26 cellular contexts compared by ENCODE assay signal in the genomic region with DNA sequence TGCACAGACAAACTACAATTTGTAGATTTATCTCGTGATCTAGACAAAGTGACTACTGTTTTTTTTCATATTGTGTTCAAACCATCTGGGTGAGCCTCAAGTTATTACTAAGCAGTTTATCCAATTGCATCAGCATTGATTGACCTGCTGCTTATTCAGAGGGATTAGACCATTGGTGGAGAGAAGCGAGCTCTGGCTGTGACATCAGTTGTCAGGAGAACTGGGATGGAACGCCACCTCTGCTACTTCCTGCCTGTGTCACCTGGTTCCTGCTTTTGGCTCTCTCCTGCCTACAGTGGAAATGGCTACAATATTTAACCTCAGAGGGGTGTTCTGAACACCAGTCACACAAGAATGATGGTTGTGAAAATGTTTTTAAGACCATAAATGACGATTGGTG. TPM values are rescaled to one million over a fixed set of nuclear protein-coding genes. Genes with fewer than 3 reads are reported as not detected.
DNase-seq lines count a peak whose midpoint lies in the region; ATAC-seq and TF ChIP-seq lines count a peak whose summit lies in the region.
"Had no signal": no experiment of that assay in that cellular context is flagged by ENCODE, and none has a peak within 500 bp of the region (broad histone marks: within the 10 kb centered on the region; RNA-seq: fewer than 3 reads in every experiment).

No MANE protein-coding gene starts in this region.

- peak; percentile 63 for ATAC-seq in activated CD4-positive, alpha-beta T cell treated with anti-CD3 and anti-CD28 coated beads for 36 hours
- ATAC-seq in HG03469 (IDR thresholded peaks at IDR 0.05; ENCODE audit: unreplicated experiment) (peak; percentile 50), GM18907 (IDR thresholded peaks at IDR 0.05; ENCODE audit: unreplicated experiment) (no peak), HG03354 (IDR thresholded peaks at IDR 0.05; ENCODE audit: poor library complexity, severe bottlenecking, unreplicated experiment) (no peak), HG02798 (IDR thresholded peaks at IDR 0.05; ENCODE audit: poor library complexity, unreplicated experiment) (no peak)
- ATAC-seq in stimulated activated memory B cell treated with anti-CD40 and anti-IgM and Interleukin-4, amounts not matched to agents 10 μg/mL and 1 μg/mL and 100 μg/mL, for 72 hours = peak; percentile 54
- ATAC-seq: mucosa of descending colon had no signal

- H3K36me3 Mint-ChIP-seq in activated CD4-positive, alpha-beta T cell treated with anti-CD3 and anti-CD28 coated beads for 36 hours (ENCODE audit: low read depth) = peaks cover 77% of the 10 kb centered on the region
- H3K36me3 Mint-ChIP-seq in stimulated activated memory B cell treated with anti-CD40 and anti-IgM and Interleukin-4, amounts not matched to agents 10 μg/mL and 1 μg/mL and 100 μg/mL, for 72 hours = peaks cover 58% of the 10 kb centered on the region

- H3K4me3 ChIP-seq in WERI-Rb-1 (ENCODE audit: low read depth, low read length) = no peak overlapping the region
- H3K4me3 ChIP-seq: cardiac muscle cell, GM23248, mucosa of descending colon, right atrium auricular region, spleen, testis had no signal

- no peak overlapping the region for H3K27ac Mint-ChIP-seq in activated CD4-positive, alpha-beta T cell treated with anti-CD3 and anti-CD28 coated beads for 36 hours
- no peak overlapping the region for H3K27ac Mint-ChIP-seq in stimulated activated memory B cell treated with anti-CD40 and anti-IgM and Interleukin-4, amounts not matched to agents 10 μg/mL and 1 μg/mL and 100 μg/mL, for 72 hours
- H3K27ac Mint-ChIP-seq: activated naive CD4-positive, alpha-beta T cell treated with anti-CD3 and anti-CD28 coated beads, Interleukin-2, amount 50 U/mL, for 72 hours; T-helper 2 cell treated with Interferon-gamma antibody and Interleukin-4, amounts not matched to agents 5 μg/mL and 100 μg/mL, for 36 hours had no signal

- H3K9me3 Mint-ChIP-seq in activated CD4-positive, alpha-beta T cell treated with anti-CD3 and anti-CD28 coated beads for 36 hours (ENCODE audit: low read depth) = no peaks in the 10 kb centered on the region
- H3K9me3 Mint-ChIP-seq in stimulated activated memory B cell treated with anti-CD40 and anti-IgM and Interleukin-4, amounts not matched to agents 10 μg/mL and 1 μg/mL and 100 μg/mL, for 72 hours = no peaks in the 10 kb centered on the region
- H3K9me3 Mint-ChIP-seq: activated naive CD4-positive, alpha-beta T cell treated with anti-CD3 and anti-CD28 coated beads, Interleukin-2, amount 50 U/mL, for 72 hours; T-helper 2 cell treated with Interferon-gamma antibody and Interleukin-4, amounts not matched to agents 5 μg/mL and 100 μg/mL, for 36 hours had no signal

- H3K27me3 ChIP-seq in WERI-Rb-1 (ENCODE audit: insufficient read depth, low read depth, severe bottlenecking) = no peaks in the 10 kb centered on the region
- H3K27me3 ChIP-seq: right atrium auricular region, testis had no signal

- CTCF ChIA-PET in activated CD4-positive, alpha-beta T cell treated with anti-CD3 and anti-CD28 coated beads for 36 hours (lab: Charles Lee) = interaction anchor here (1.0 kb wide), 1 partner anchor 9 kb away, joined by 5 read pairs; no protein-coding TSS in a partner anchor

- H3K4me3 Mint-ChIP-seq in activated CD4-positive, alpha-beta T cell treated with anti-CD3 and anti-CD28 coated beads for 36 hours = no peak overlapping the region
- H3K4me3 Mint-ChIP-seq in stimulated activated memory B cell treated with anti-CD40 and anti-IgM and Interleukin-4, amounts not matched to agents 10 μg/mL and 1 μg/mL and 100 μg/mL, for 72 hours = no peak overlapping the region
- H3K4me3 Mint-ChIP-seq: T-helper 2 cell treated with Interferon-gamma antibody and Interleukin-4, amounts not matched to agents 5 μg/mL and 100 μg/mL, for 36 hours had no signal

- H3K9me3 ChIP-seq in WERI-Rb-1 (ENCODE audit: severe bottlenecking) = no peaks in the 10 kb centered on the region
- H3K9me3 ChIP-seq: mucosa of descending colon, right atrium auricular region, spleen, testis had no signal

- intact Hi-C loops in activated CD4-positive, alpha-beta T cell treated with anti-CD3 and anti-CD28 coated beads for 36 hours (cut with DNase I, micrococcal nuclease) = no loop called here

- no peak overlapping the region for H3K27ac ChIP-seq in WERI-Rb-1
- H3K27ac ChIP-seq: cardiac muscle cell, GM23248, parathyroid adenoma, right atrium auricular region, RWPE1, spleen, testis, VCaP had no signal

- POLR2A ChIA-PET in activated CD4-positive, alpha-beta T cell treated with anti-CD3 and anti-CD28 coated beads for 36 hours (lab: Charles Lee) = no interaction called here

- no peaks in the 10 kb centered on the region for H3K36me3 ChIP-seq in WERI-Rb-1
- H3K36me3 ChIP-seq: cardiac muscle cell, spleen had no signal

- no peak for TF ChIP-seq CTCF in WERI-Rb-1 (IDR thresholded peaks at IDR 0.05; ENCODE audit: low read depth, low read length)

- peaks cover 14% of the 10 kb centered on the region for H3K27me3 Mint-ChIP-seq in activated CD4-positive, alpha-beta T cell treated with anti-CD3 and anti-CD28 coated beads for 36 hours
- H3K27me3 Mint-ChIP-seq in stimulated activated memory B cell treated with anti-CD40 and anti-IgM and Interleukin-4, amounts not matched to agents 10 μg/mL and 1 μg/mL and 100 μg/mL, for 72 hours = peaks cover 7% of the 10 kb centered on the region

- no peak for DNase-seq in activated CD4-positive, alpha-beta T cell treated with anti-CD3 and anti-CD28 coated beads for 36 hours
- DNase-seq in activated CD4-positive, alpha-beta T cell treated with anti-CD3 and anti-CD28 coated beads, Interleukin-2, amount 50 U/mL, for 1 hour = no peak
- DNase-seq in WERI-Rb-1 = peak; percentile 58
- DNase-seq: aorta; cortex of kidney; GM23248; mucosa of descending colon; NCI-H1105; NCI-H2081 treated with DMSO at 0.1 percent for 48 hours; NK-92 treated with Interleukin-12 subunit alpha and Interleukin-12 subunit beta, amount 100 ng/mL, for 24 hours; spleen; stimulated activated CD4-positive, alpha-beta T cell treated with anti-CD3 and anti-CD28 coated beads, Interleukin-4, amount 100 ng/mL, for 1 hour; stimulated activated naive CD4-positive, alpha-beta T cell treated with Interleukin-2 at 50 U/mL for 16 hours; testis had no signal

- peaks cover 7% of the 10 kb centered on the region for H3K4me1 Mint-ChIP-seq in activated CD4-positive, alpha-beta T cell treated with anti-CD3 and anti-CD28 coated beads for 36 hours
- peaks cover 15% of the 10 kb centered on the region for H3K4me1 Mint-ChIP-seq in stimulated activated memory B cell treated with anti-CD40 and anti-IgM and Interleukin-4, amounts not matched to agents 10 μg/mL and 1 μg/mL and 100 μg/mL, for 72 hours

RNA-seq across cellular contexts. Expression of gene NR4A3, which starts 12.1 kb away (rescaled TPM):
- total RNA-seq in activated CD4-positive, alpha-beta T cell treated with anti-CD3 and anti-CD28 coated beads for 36 hours = 10 to 100 TPM; 26.7 to 27.5 TPM

Comparison
In these comparisons a context has a peak if more than half of its experiments do, and no peak if none do; other contexts are left out.
1. ATAC-seq: peak in activated CD4-positive, alpha-beta T cell treated with anti-CD3 and anti-CD28 coated beads for 36 hours (single experiment), HG03469 (single experiment) and stimulated activated memory B cell treated with anti-CD40 and anti-IgM and Interleukin-4, amounts not matched to agents 10 μg/mL and 1 μg/mL and 100 μg/mL, for 72 hours (single experiment); none in GM18907 (single experiment), HG03354 (single experiment) and HG02798 (single experiment).